In the genomic region with DNA sequence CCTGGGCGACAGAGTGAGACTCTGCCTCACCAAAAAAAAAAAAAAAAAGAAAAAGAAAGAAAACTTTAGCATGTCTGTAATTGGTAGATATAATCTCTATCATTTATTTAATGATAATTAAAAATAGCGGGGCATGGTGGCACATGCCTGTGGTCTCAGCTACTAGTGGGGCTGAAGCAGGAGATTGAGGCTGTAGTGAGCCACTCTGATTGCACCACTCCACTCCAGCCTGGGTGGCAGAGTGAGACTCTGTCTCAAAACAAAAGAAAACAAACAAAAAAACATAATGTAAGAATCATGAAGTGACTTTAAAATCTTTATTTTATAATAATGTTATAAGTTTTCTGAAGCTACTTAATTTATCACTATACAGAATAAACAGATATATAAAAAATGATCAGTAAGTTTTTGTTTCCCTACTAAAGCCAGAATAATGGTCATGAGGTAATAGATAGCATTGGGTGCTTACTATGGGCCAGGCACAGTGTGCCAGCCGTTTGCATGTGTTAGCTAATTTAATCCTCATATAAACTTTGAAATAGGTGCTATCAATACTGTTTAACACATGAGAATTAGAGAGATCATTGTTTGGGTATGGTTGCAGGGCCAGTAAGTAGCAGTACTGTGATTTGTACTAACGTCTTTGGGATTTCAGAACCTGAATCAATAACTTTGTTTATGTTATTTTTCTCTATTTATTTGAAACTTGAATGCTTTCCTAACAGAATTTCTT, we compare ENCODE assay signal across 12 cellular contexts. TPM values are rescaled to one million over a fixed set of nuclear protein-coding genes. Genes with fewer than 3 reads are reported as not detected.
DNase-seq lines count a peak whose midpoint lies in the region; ATAC-seq and TF ChIP-seq lines count a peak whose summit lies in the region.
"Had no signal": no experiment of that assay in that cellular context is flagged by ENCODE, and none has a peak within 500 bp of the region (broad histone marks: within the 10 kb centered on the region; RNA-seq: fewer than 3 reads in every experiment).

No MANE protein-coding gene starts in this region.

- peaks cover 25% of the 10 kb centered on the region; the same call in 1 of the 2 replicates for H4K20me1 ChIP-seq in MM.1S (ENCODE audit: insufficient read depth, low read length)

- no peaks in the 10 kb centered on the region for H3K9me3 ChIP-seq in AG04450 (ENCODE audit: control insufficient read depth, insufficient read depth, low read length)
- H3K9me3 ChIP-seq in MM.1S (replicated peaks; ENCODE audit: insufficient read depth, low read length), result no peaks in the 10 kb centered on the region
- no peaks in the 10 kb centered on the region for H3K9me3 ChIP-seq in esophagus squamous epithelium
- H3K9me3 ChIP-seq in sigmoid colon, result no peaks in the 10 kb centered on the region

- ATAC-seq in HG03280 (IDR thresholded peaks at IDR 0.05; ENCODE audit: unreplicated experiment), result no peak
- ATAC-seq: natural killer cell treated with Interleukin-12 subunit alpha and Interleukin-12 subunit beta and Interleukin-15 and Interleukin-18, amount 100 ng/mL, for 72 hours had no signal

- H3K27me3 ChIP-seq in AG04450 (ENCODE audit: control insufficient read depth, insufficient read depth, low read length) (no peaks in the 10 kb centered on the region), MM.1S (replicated peaks; ENCODE audit: insufficient read depth, low read length) (no peaks in the 10 kb centered on the region), esophagus squamous epithelium (no peaks in the 10 kb centered on the region), sigmoid colon (no peaks in the 10 kb centered on the region)

- H3K4me1 ChIP-seq in MM.1S (ENCODE audit: low read length) (peaks cover 16% of the 10 kb centered on the region), esophagus squamous epithelium (peaks cover 0 to 60% (median 20%) of the 10 kb centered on the region in 3 donors), sigmoid colon (peaks cover 0 to 53% (median 49%) of the 10 kb centered on the region in 4 donors)

- H3F3A ChIP-seq in MM.1S (ENCODE audit: insufficient read depth, low read length), result peaks cover 6% of the 10 kb centered on the region

- H3K79me2 ChIP-seq in MM.1S (ENCODE audit: low read length), result peaks cover 99% of the 10 kb centered on the region

- peak overlapping the region; percentile 75 for H3K27ac ChIP-seq in AG04450 (ENCODE audit: low read depth, low read length)
- H3K27ac ChIP-seq in MM.1S (ENCODE audit: low read length), result peak overlapping the region; percentile 5; the same call in 1 of the 2 replicates
- H3K27ac ChIP-seq in esophagus squamous epithelium, result peak overlapping the region in 3 of 4 donors; percentile 80 to 86 (median 85)
- peak overlapping the region; percentile 83 to 94 (median 89) for H3K27ac ChIP-seq in sigmoid colon
- H3K27ac ChIP-seq: C4-2B had no signal

- POLR2A ChIA-PET in AG04450 (lab: Yijun Ruan, JAX), result interaction anchor here (0.6 to 3.5 kb wide), 2 partner anchors 24 to 85 kb away, joined by 3 to 14 read pairs; partner anchors contain the start of gene CLIC4

- TF ChIP-seq EP300 in sigmoid colon (IDR thresholded peaks at IDR 0.05), result no peak

- H3K9me2 ChIP-seq in MM.1S (replicated peaks; ENCODE audit: insufficient read depth, low read length), result no peaks in the 10 kb centered on the region

- CTCF ChIA-PET in AG04450 (lab: Charles Lee), result interaction anchor here (0.6 to 2.8 kb wide), 4 partner anchors 9 to 80 kb away, joined by 3 to 13 read pairs (median 4); no protein-coding TSS in a partner anchor

- no peak for TF ChIP-seq POLR2A in esophagus squamous epithelium (IDR thresholded peaks at IDR 0.05)
- no peak for TF ChIP-seq POLR2A in sigmoid colon (IDR thresholded peaks at IDR 0.05)

- no peaks in the 10 kb centered on the region for H3K36me3 ChIP-seq in MM.1S (replicated peaks; ENCODE audit: insufficient read depth, low read length)
- H3K36me3 ChIP-seq in esophagus squamous epithelium, result no peaks in the 10 kb centered on the region
- H3K36me3 ChIP-seq in sigmoid colon, result no peaks in the 10 kb centered on the region

- no peak overlapping the region for H2AFZ ChIP-seq in MM.1S (ENCODE audit: low read length)

- no peak overlapping the region for H3K4me3 ChIP-seq in AG04450 (ENCODE audit: low read depth, low read length)
- no peak overlapping the region for H3K4me3 ChIP-seq in MM.1S (ENCODE audit: low read length)
- no peak overlapping the region for H3K4me3 ChIP-seq in esophagus squamous epithelium
- H3K4me3 ChIP-seq in sigmoid colon, result no peak overlapping the region

- WGBS in esophagus squamous epithelium, 2 donors, result 62 to 76% methylated on average over 3 to 4 of the region's 4 CpGs
- WGBS in sigmoid colon, 2 donors, result 73 to 75% methylated on average over 4 of the region's 4 CpGs

- no peak overlapping the region for H3K9ac ChIP-seq in MM.1S (ENCODE audit: low read length)

- DNase-seq in AG04450 (ENCODE audit: low read depth, low spot score) (no peak), MM.1S (no peak), esophagus squamous epithelium (lab: John Stamatoyannopoulos, UW) (no peak), sigmoid colon (no peak), SW 1271 (lab: John Stamatoyannopoulos, UW) (no peak), AML-193 (lab: John Stamatoyannopoulos, UW) (no peak)
- no peak for DNase-seq in stimulated activated CD4-positive, alpha-beta T cell treated with anti-CD3 and anti-CD28 coated beads, Interleukin-2, amount 100 ng/mL, for 24 hours
- DNase-seq: NCI-H1694, OCI-M1 had no signal

- H3K4me2 ChIP-seq in MM.1S (ENCODE audit: low read depth, low read length), result peak overlapping the region; percentile 24; the same call in 1 of the 2 replicates

- intact Hi-C loops in esophagus squamous epithelium (cut with DNase I), result no loop called here
- intact Hi-C loops in sigmoid colon (cut with DNase I), result no loop called here

- TF ChIP-seq CTCF in AG04450 (IDR thresholded peaks at IDR 0.05; ENCODE audit: low read depth, low read length), result no peak
- TF ChIP-seq CTCF in MM.1S (IDR thresholded peaks at IDR 0.05; ENCODE audit: low read length), result no peak
- no peak for TF ChIP-seq CTCF in esophagus squamous epithelium (IDR thresholded peaks at IDR 0.05)
- TF ChIP-seq CTCF in sigmoid colon (IDR thresholded peaks at IDR 0.05), result no peak

RNA-seq across cellular contexts. Expression of gene CLIC4, which starts 23.8 kb away (rescaled TPM):
- polyA plus RNA-seq in AG04450 (2011; rRNA removed) (412 and 561 TPM in 2 replicates), sigmoid colon (10 to 100 TPM; 37.8 to 39.9 (median 37.9) TPM)
- 139 and 248 TPM in 2 replicates for polyA minus RNA-seq in AG04450 (2011; rRNA and poly(A)+ RNA removed)
- total RNA-seq in esophagus squamous epithelium (100 to 1,000 TPM in 1 of 4 donors, 10 to 100 TPM in 3; 22.3 to 204 (median 69.0) TPM), sigmoid colon (100 to 1,000 TPM; 334 to 443 (median 385) TPM)

Comparison
In these comparisons a context has a peak if more than half of its experiments do, and no peak if none do; other contexts are left out.
1. H3K27ac ChIP-seq: peak in every context shown above with its lines; median percentile 89 in sigmoid colon; 85 in esophagus squamous epithelium; 75 in AG04450; 5 in MM.1S.